ENCODE assay signal across 21 cellular contexts in the genomic region with DNA sequence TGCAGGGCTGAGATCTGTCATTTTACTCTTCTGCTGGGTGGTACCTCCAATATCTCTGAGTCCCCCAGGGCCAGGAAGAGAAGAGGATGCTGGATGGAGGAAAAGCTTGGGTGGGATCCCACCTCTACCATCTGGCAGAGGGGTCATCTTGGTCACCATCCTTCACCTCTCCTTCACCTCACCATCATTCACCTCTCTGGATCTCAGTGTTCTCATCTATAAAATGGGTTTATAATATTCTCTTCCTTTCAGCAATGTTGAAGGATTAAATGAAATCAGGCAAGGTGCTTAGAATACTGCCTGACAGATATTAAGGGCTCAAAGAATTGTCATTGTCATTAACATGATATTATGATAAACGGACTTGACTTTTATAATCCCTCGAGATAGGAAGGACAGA.
DNase-seq lines count a peak whose midpoint lies in the region; ATAC-seq, FAIRE-seq and TF ChIP-seq lines count a peak whose summit lies in the region.
"Had no signal": no experiment of that assay in that cellular context is flagged by ENCODE, and none has a peak within 500 bp of the region (broad histone marks: within the 10 kb centered on the region; RNA-seq: fewer than 3 reads in every experiment).

No MANE protein-coding gene starts in this region.

- H3K9ac ChIP-seq in OCI-LY1 (ENCODE audit: low read length) (no peak overlapping the region), K562 (ENCODE audit: insufficient read depth in 1 of 2, low read depth in 2 of 2, low read length in 2 of 2) (no peak overlapping the region)
- H3K9ac ChIP-seq: BLaER1 treated with 17β-estradiol and CSF1 and Interleukin-3, amounts not matched to agents 10 nM and 100 nM had no signal

- H2AFZ ChIP-seq in OCI-LY1 (ENCODE audit: low read length) (no peak overlapping the region), K562 (ENCODE audit: low read depth, low read length) (no peak overlapping the region)
- H2AFZ ChIP-seq: GM23338 had no signal

- ATAC-seq in natural killer cell treated with Interleukin-12 subunit alpha and Interleukin-12 subunit beta and Interleukin-15 and Interleukin-18, amount 100 ng/mL, for 72 hours: no peak
- ATAC-seq in natural killer cell (no peak), K562 (no peak), HG03039 (IDR thresholded peaks at IDR 0.05; ENCODE audit: unreplicated experiment) (no peak)
- ATAC-seq: GM23338 had no signal

- intact Hi-C loops in natural killer cell (cut with micrococcal nuclease): no loop called here
- intact Hi-C loops in K562 (cut with micrococcal nuclease): loop anchor here (10.0 kb wide), 1 partner anchor 78 kb away; no protein-coding TSS in a partner anchor

- no peaks in the 10 kb centered on the region for H3F3A ChIP-seq in OCI-LY1 (ENCODE audit: insufficient read depth, low read length)

- BruUV-seq in K562 (replicated peaks; lab: Mats Ljungman, UMichigan): no TSS peak

- H3K27me3 Mint-ChIP-seq in natural killer cell treated with Interleukin-12 subunit alpha and Interleukin-12 subunit beta and Interleukin-15 and Interleukin-18, amount 100 ng/mL, for 72 hours: no peaks in the 10 kb centered on the region
- no peaks in the 10 kb centered on the region for H3K27me3 Mint-ChIP-seq in natural killer cell (ENCODE audit: low read depth in 2 of 2)
- H3K27me3 Mint-ChIP-seq: CD4-positive, alpha-beta T cell had no signal

- H3K36me3 ChIP-seq in OCI-LY1 (ENCODE audit: insufficient read depth, low read length): peaks cover 30% of the 10 kb centered on the region; the same call in 1 of the 2 replicates
- no peaks in the 10 kb centered on the region for H3K36me3 ChIP-seq in K562 (ENCODE audit: control insufficient read depth, insufficient read depth, low read length)
- H3K36me3 ChIP-seq: BE2C had no signal

- CTCF ChIA-PET in K562 (lab: Yijun Ruan, JAX; ENCODE audit: low intra/inter-chr PET ratio): no interaction called here

- H4K20me1 ChIP-seq in OCI-LY1 (ENCODE audit: insufficient read depth, low read length): no peaks in the 10 kb centered on the region
- peaks cover 17% of the 10 kb centered on the region for H4K20me1 ChIP-seq in K562 (replicated peaks; ENCODE audit: control insufficient read depth, insufficient read depth, low read length)

- no peak overlapping the region for H3K27ac Mint-ChIP-seq in natural killer cell treated with Interleukin-12 subunit alpha and Interleukin-12 subunit beta and Interleukin-15 and Interleukin-18, amount 100 ng/mL, for 72 hours
- no peak overlapping the region for H3K27ac Mint-ChIP-seq in natural killer cell
- H3K27ac Mint-ChIP-seq: CD4-positive, alpha-beta T cell; GM23338; HFFc6 had no signal

- no peak for FAIRE-seq in K562 (lab: Jason Lieb, UNC)
- FAIRE-seq: D721Med, GM12891, GM18507 had no signal

- H3K9me3 Mint-ChIP-seq in natural killer cell treated with Interleukin-12 subunit alpha and Interleukin-12 subunit beta and Interleukin-15 and Interleukin-18, amount 100 ng/mL, for 72 hours: no peaks in the 10 kb centered on the region
- no peaks in the 10 kb centered on the region for H3K9me3 Mint-ChIP-seq in natural killer cell
- H3K9me3 Mint-ChIP-seq: CD14-positive monocyte; CD4-positive, alpha-beta T cell; CD8-positive, alpha-beta memory T cell; GM23338; H9; HFFc6 had no signal

- POLR2A ChIA-PET in K562 (lab: Yijun Ruan, JAX): no interaction called here

- H3K4me1 Mint-ChIP-seq in natural killer cell treated with Interleukin-12 subunit alpha and Interleukin-12 subunit beta and Interleukin-15 and Interleukin-18, amount 100 ng/mL, for 72 hours (ENCODE audit: low read depth in 2 of 2): no peaks in the 10 kb centered on the region
- H3K4me1 Mint-ChIP-seq in natural killer cell: peaks cover 7 to 13% of the 10 kb centered on the region in 2 donors
- H3K4me1 Mint-ChIP-seq: GM23338 had no signal

- H3K4me3 ChIP-seq in OCI-LY1 (ENCODE audit: low read depth, low read length, poor library complexity, severe bottlenecking) (no peak overlapping the region), K562 (no peak overlapping the region)
- H3K4me3 ChIP-seq: BLaER1 treated with 17β-estradiol and CSF1 and Interleukin-3, amounts not matched to agents 10 nM and 100 nM; GM23338 had no signal

- DNase-seq in natural killer cell treated with Interleukin-12 subunit alpha and Interleukin-12 subunit beta and Interleukin-15 and Interleukin-18, amount 100 ng/mL, for 72 hours (ENCODE audit: low spot score): peak; percentile 29
- DNase-seq in natural killer cell: no peak
- no peak for DNase-seq in K562 (ENCODE audit: extremely low read depth in 1 of 4, low spot score in 3 of 4)
- no peak for DNase-seq in LoVo (ENCODE audit: low spot score)
- DNase-seq: BE2C; CD4-positive, alpha-beta T cell; CD8-positive, alpha-beta memory T cell; DMS 273 treated with DMSO at 0.1 percent for 48 hours; DMS79; EL; GDM1; H9; HFFc6 had no signal

- peak overlapping the region; percentile 22 for H3K27ac ChIP-seq in OCI-LY1 (ENCODE audit: low read depth, low read length, poor library complexity, severe bottlenecking)
- H3K27ac ChIP-seq in K562 (ENCODE audit: extremely low read depth, low read depth, low read length): no peak overlapping the region
- H3K27ac ChIP-seq: BLaER1 treated with 17β-estradiol and CSF1 and Interleukin-3, amounts not matched to agents 10 nM and 100 nM had no signal

- no peaks in the 10 kb centered on the region for H3K36me3 Mint-ChIP-seq in natural killer cell treated with Interleukin-12 subunit alpha and Interleukin-12 subunit beta and Interleukin-15 and Interleukin-18, amount 100 ng/mL, for 72 hours
- H3K36me3 Mint-ChIP-seq in natural killer cell: no peaks in the 10 kb centered on the region

- H3K27me3 ChIP-seq in OCI-LY1 (ENCODE audit: insufficient read depth, low read length) (no peaks in the 10 kb centered on the region), K562 (ENCODE audit: control insufficient read depth in 2 of 2, insufficient read depth in 2 of 2, low read length in 2 of 2) (peaks cover 0 to 20% of the 10 kb centered on the region in 2 experiments; a peak in 3 of 5 replicates)
- H3K27me3 ChIP-seq: BE2C; BLaER1 treated with 17β-estradiol and CSF1 and Interleukin-3, amounts not matched to agents 10 nM and 100 nM had no signal

- no peaks in the 10 kb centered on the region for H3K9me3 ChIP-seq in OCI-LY1 (ENCODE audit: low read length)
- no peaks in the 10 kb centered on the region for H3K9me3 ChIP-seq in K562 (replicated peaks; ENCODE audit: control insufficient read depth, insufficient read depth, low read depth, low read length)
- H3K9me3 ChIP-seq: BE2C; BLaER1 treated with 17β-estradiol and CSF1 and Interleukin-3, amounts not matched to agents 10 nM and 100 nM had no signal

- H3K4me2 ChIP-seq in OCI-LY1 (ENCODE audit: low read length): no peak overlapping the region
- no peak overlapping the region for H3K4me2 ChIP-seq in K562 (ENCODE audit: insufficient read depth, low read length)
- H3K4me2 ChIP-seq: GM23338 had no signal

- WGBS in K562 (ENCODE audit: insufficient coverage, low coverage, missing lambda C conversion rate): 25% methylated on average over 2 of the region's 2 CpGs

- no peak for TF ChIP-seq EP300 in K562 (IDR thresholded peaks at IDR 0.05; ENCODE audit: low read length)

- TF ChIP-seq CTCF in natural killer cell (IDR thresholded peaks at IDR 0.05) (no peak), OCI-LY1 (IDR thresholded peaks at IDR 0.05; ENCODE audit: low read length) (no peak), K562 (IDR thresholded peaks at IDR 0.05 in 2 of 3, conservative IDR thresholded peaks at IDR 0.05 in 1 of 3; ENCODE audit: insufficient read depth in 2 of 3, low read depth in 1 of 3, low read length in 3 of 3) (no peak)

- H3K79me2 ChIP-seq in OCI-LY1 (ENCODE audit: insufficient read depth, low read length) (peaks cover 24% of the 10 kb centered on the region; the same call in 1 of the 2 replicates), K562 (ENCODE audit: control insufficient read depth, insufficient read depth, low read length) (no peaks in the 10 kb centered on the region)

- H3K9me2 ChIP-seq in OCI-LY1 (ENCODE audit: low read depth, low read length): no peaks in the 10 kb centered on the region

- no peaks in the 10 kb centered on the region for H3K9me1 ChIP-seq in K562 (ENCODE audit: control insufficient read depth, insufficient read depth, low read length)

- peaks cover 37% of the 10 kb centered on the region for H3K4me1 ChIP-seq in OCI-LY1 (ENCODE audit: insufficient read depth, low read length, severe bottlenecking)
- no peaks in the 10 kb centered on the region; a peak in 1 of 5 replicates for H3K4me1 ChIP-seq in K562 (replicated peaks in 1 of 2; ENCODE audit: control insufficient read depth in 2 of 2, insufficient read depth in 2 of 2, low read length in 2 of 2)
- H3K4me1 ChIP-seq: BE2C had no signal

- in situ Hi-C loops in K562 (cut with MboI): no loop called here

- TF ChIP-seq RAD21 in K562 (CRISPR knock-in tag; conservative IDR thresholded peaks at IDR 0.05 in 1 of 2, IDR thresholded peaks at IDR 0.05 in 1 of 2): no peak

- H3K4me3 Mint-ChIP-seq in natural killer cell treated with Interleukin-12 subunit alpha and Interleukin-12 subunit beta and Interleukin-15 and Interleukin-18, amount 100 ng/mL, for 72 hours: no peak overlapping the region
- H3K4me3 Mint-ChIP-seq in natural killer cell: no peak overlapping the region
- H3K4me3 Mint-ChIP-seq: CD14-positive monocyte; CD4-positive, alpha-beta T cell; CD8-positive, alpha-beta memory T cell; GM23338; H9; HFFc6 had no signal

- TF ChIP-seq POLR2A in K562 (conservative IDR thresholded peaks at IDR 0.05): no peak

TF ChIP-seq in K562, 482 proteins besides CTCF, POLR2A, EP300 and RAD21:
- peak; percentile 88 for TF ChIP-seq RBM25 (IDR thresholded peaks at IDR 0.05; ENCODE audit: low read depth, low read length, severe bottlenecking)
- TF ChIP-seq ZNF263 (CRISPR knock-in tag; IDR thresholded peaks at IDR 0.05; ENCODE audit: borderline replicate concordance): no peak
- no peak for TF ChIP-seq ETS2 (tag; IDR thresholded peaks at IDR 0.05; ENCODE audit: borderline replicate concordance, poor library complexity, severe bottlenecking)
- peak; percentile 45; the same call in 1 of the 2 replicates for TF ChIP-seq BCOR (IDR thresholded peaks at IDR 0.05)
- no peak for TF ChIP-seq PML (IDR thresholded peaks at IDR 0.05; ENCODE audit: low read length)
